Comparison of ENCODE assay signal across 36 cellular contexts in the genomic region with DNA sequence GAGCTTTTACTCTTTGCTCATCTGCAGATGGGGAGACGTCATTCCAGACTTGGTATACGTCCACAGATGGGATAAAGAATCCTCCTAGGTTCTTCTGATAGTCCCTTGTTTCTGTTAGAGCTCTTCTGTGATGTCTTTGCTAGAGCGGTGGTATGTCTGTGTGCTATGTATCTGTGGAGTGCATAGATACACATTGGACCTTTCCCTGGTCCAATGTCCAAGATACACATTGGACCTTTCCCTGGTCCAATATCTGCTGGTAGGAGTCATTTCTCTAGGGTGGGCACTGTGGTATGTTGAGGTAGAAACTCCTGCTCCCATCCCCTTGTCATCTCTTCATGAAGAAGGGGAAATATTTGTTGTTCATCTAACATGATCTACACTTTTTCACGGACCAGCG.
"Had no signal": no experiment of that assay in that cellular context is flagged by ENCODE, and none has a peak within 500 bp of the region (broad histone marks: within the 10 kb centered on the region; RNA-seq: fewer than 3 reads in every experiment).

No MANE protein-coding gene starts in this region.

- H3K27me3 ChIP-seq: MG63 had no signal

- H3K36me3 ChIP-seq: MG63 had no signal

- DNase-seq: Karpas-422, Kasumi-1, MG63, MM.1S, MV-4-11, NCI-H1048, NCI-H1092, NCI-H1092 treated with DMSO at 0.1 percent for 48 hours, NCI-H1105, NCI-H1105 treated with DMSO at 0.1 percent for 48 hours, NCI-H1417, NCI-H1417 treated with DMSO at 0.1 percent for 48 hours, NCI-H1436, NCI-H1436 treated with DMSO at 0.1 percent for 48 hours, NCI-H146, NCI-H1694, NCI-H1694 treated with DMSO at 0.1 percent for 48 hours, NCI-H187, NCI-H187 treated with DMSO at 0.1 percent for 48 hours, NCI-H1930, NCI-H2029, NCI-H2029 treated with DMSO at 0.1 percent for 48 hours, NCI-H2081, NCI-H2081 treated with DMSO at 0.1 percent for 48 hours, NCI-H2107, NCI-H2171, NCI-H2171 treated with DMSO at 0.1 percent for 48 hours, NCI-H2227 treated with DMSO at 0.1 percent for 48 hours, NCI-H226, NCI-H345, NCI-H446, NCI-H446 treated with DMSO at 0.1 percent for 48 hours, NCI-H510A, NCI-H510A treated with DMSO at 0.1 percent for 48 hours, NCI-H524, NCI-H524 treated with DMSO at 0.1 percent for 48 hours had no signal

- H3K4me3 ChIP-seq: MG63 had no signal

- H3K9me3 ChIP-seq: MG63 had no signal
